8 cellular contexts compared by ENCODE assay signal in the genomic region with DNA sequence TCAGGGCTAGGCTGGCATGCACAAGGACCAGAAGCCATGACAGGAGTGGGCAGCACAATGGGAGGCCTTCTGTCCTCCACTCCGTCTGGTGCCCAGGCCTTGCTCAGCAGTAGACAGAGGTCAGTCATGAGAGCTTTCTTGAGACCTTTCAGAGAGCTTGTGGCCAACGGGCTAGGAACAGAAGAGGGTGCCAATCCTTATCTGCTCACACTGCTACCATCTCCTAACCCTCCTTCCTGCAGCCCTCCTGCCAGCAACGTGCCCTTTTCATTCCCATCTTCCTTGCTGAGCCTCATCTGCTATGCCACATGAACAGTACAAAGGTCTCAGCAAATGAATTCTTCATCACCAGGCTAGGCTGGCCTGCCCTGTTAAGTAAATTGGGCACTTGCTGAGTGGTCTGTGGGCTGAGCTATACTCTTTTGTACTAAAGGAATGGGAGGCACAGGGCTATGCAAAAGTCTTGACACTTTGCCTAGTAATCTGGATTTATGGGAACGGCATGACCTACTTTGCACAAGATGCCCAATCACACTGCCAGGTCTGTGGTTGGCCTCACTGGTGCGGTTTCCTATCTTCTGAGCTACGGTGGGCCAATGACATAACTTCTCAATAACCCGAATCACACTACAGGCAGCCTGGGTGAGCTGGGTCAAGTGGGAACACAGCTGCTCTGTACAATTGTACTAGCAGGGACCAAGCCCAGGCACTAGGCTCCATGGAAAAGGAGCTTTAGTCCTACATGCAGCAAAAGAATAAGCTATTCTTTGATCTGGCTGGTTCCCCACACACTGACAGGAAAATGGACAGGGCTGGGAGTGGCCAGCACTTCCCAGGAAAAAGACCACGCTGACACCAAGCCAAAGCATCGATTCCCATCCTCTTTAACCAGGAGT. TPM values are rescaled to one million over a fixed set of nuclear protein-coding genes. Genes with fewer than 3 reads are reported as not detected.
A peak's percentile ranks its signal among the peaks of the same experiment; 100 is the strongest.
DNase-seq lines count a peak whose midpoint lies in the region; TF ChIP-seq lines count a peak whose summit lies in the region.

No MANE protein-coding gene starts in this region.

- peaks cover 71% of the 10 kb centered on the region for H3K4me1 Mint-ChIP-seq in endothelial cell (ENCODE audit: unreplicated experiment)

- peaks cover 41% of the 10 kb centered on the region for H3K79me2 ChIP-seq in mesendoderm (ENCODE audit: control insufficient read depth, insufficient read depth, low read length)

- in situ Hi-C loops in GM13977 (cut with MboI; ENCODE audit: low pct_unique_long_range_greater_than_20kb, low sequenced_read_pairs, unreplicated experiment): no loop called here

- H3K4me3 Mint-ChIP-seq in endothelial cell (ENCODE audit: unreplicated experiment): peak overlapping the region; percentile 33

- no peak overlapping the region for H3K4ac ChIP-seq in mesendoderm (ENCODE audit: low read depth, low read length)

- H3K9ac ChIP-seq in mesendoderm (ENCODE audit: low read length): no peak overlapping the region

- no peak overlapping the region for H2BK5ac ChIP-seq in mesendoderm (ENCODE audit: low read length)

- H3K4me3 ChIP-seq in mesendoderm (ENCODE audit: low read length): no peak overlapping the region

- peaks cover 15% of the 10 kb centered on the region for H3K4me1 ChIP-seq in mesendoderm (ENCODE audit: control insufficient read depth, low read depth, low read length)

- H3K4me2 ChIP-seq in mesendoderm (ENCODE audit: low read length): no peak overlapping the region

- no peak overlapping the region for H2BK15ac ChIP-seq in mesendoderm (replicated peaks; ENCODE audit: low read depth)

- no peak for TF ChIP-seq CTCF in endothelial cell (IDR thresholded peaks at IDR 0.05; ENCODE audit: unreplicated experiment)
- TF ChIP-seq CTCF in GM13977 (IDR thresholded peaks at IDR 0.05; ENCODE audit: extremely low read depth, insufficient read depth, missing control alignments): no peak

- no peak overlapping the region for H2AK5ac ChIP-seq in mesendoderm (ENCODE audit: low read length)

- no peak overlapping the region for H4K8ac ChIP-seq in mesendoderm (ENCODE audit: low read depth, low read length)

- no peaks in the 10 kb centered on the region for H3K36me3 ChIP-seq in mesendoderm (ENCODE audit: control insufficient read depth, insufficient read depth, low read length)

- H3K23ac ChIP-seq in mesendoderm (ENCODE audit: low read length): no peak overlapping the region

- DNase-seq in EH (ENCODE audit: low read depth) (peak; percentile 38), T-helper 1 cell (peak in 3 of 5 donors; percentile 12 to 36 (median 23)), endothelial cell (ENCODE audit: low spot score) (no peak), occipital lobe (lab: John Stamatoyannopoulos, UW) (peak; percentile 46), mesendoderm (no peak), SKM-1 (lab: John Stamatoyannopoulos, UW; ENCODE audit: unreplicated experiment) (no peak), DMS153 (lab: John Stamatoyannopoulos, UW) (no peak), GM13977 (ENCODE audit: low spot score) (no peak)

- H3K9me3 Mint-ChIP-seq in endothelial cell (ENCODE audit: unreplicated experiment): no peaks in the 10 kb centered on the region

- no peaks in the 10 kb centered on the region for H3K36me3 Mint-ChIP-seq in endothelial cell (ENCODE audit: low read depth, unreplicated experiment)

- H4K5ac ChIP-seq in mesendoderm (ENCODE audit: low read length): no peak overlapping the region

- no peaks in the 10 kb centered on the region for H3K27me3 ChIP-seq in mesendoderm (ENCODE audit: insufficient read depth, low read length, poor library complexity)

- no peak overlapping the region for H3K27ac ChIP-seq in mesendoderm (ENCODE audit: low read depth, low read length)

- H3K56ac ChIP-seq in mesendoderm (ENCODE audit: low read length): no peak overlapping the region

- WGBS in mesendoderm (ENCODE audit: extremely low coverage, insufficient coverage, low lambda C conversion rate): no CpG with 5 or more reads among the region's 9 CpGs

- H3K27ac Mint-ChIP-seq in endothelial cell (ENCODE audit: unreplicated experiment): peak overlapping the region; percentile 99

- H3K18ac ChIP-seq in mesendoderm (ENCODE audit: low read length): no peak overlapping the region

- peaks cover 26% of the 10 kb centered on the region for H3K79me1 ChIP-seq in mesendoderm (ENCODE audit: low read length)

- H3K27me3 Mint-ChIP-seq in endothelial cell (ENCODE audit: unreplicated experiment): peaks cover 8% of the 10 kb centered on the region

- no peak overlapping the region for H2BK120ac ChIP-seq in mesendoderm (ENCODE audit: low read depth, low read length)

RNA-seq across cellular contexts. Expression of a gene that starts 47.8 kb away (rescaled TPM):
- 163 TPM for total RNA-seq in endothelial cell (ENCODE audit: unreplicated experiment)
- 54.1 TPM for total RNA-seq in occipital lobe
- polyA plus RNA-seq in mesendoderm (2013, experiment 1 of 2): 130 TPM
- polyA plus RNA-seq in mesendoderm (2013, experiment 2 of 2): 128 TPM

Comparison
In these comparisons a context has a peak if more than half of its experiments do, and no peak if none do; other contexts are left out.
1. DNase-seq: peak in EH (single experiment), T-helper 1 cell (3 of 5) and occipital lobe (single experiment); none in endothelial cell (single experiment), mesendoderm (single experiment), SKM-1 (single experiment), DMS153 (single experiment) and GM13977 (single experiment).